ENCODE assay signal across 13 cellular contexts in the genomic region with DNA sequence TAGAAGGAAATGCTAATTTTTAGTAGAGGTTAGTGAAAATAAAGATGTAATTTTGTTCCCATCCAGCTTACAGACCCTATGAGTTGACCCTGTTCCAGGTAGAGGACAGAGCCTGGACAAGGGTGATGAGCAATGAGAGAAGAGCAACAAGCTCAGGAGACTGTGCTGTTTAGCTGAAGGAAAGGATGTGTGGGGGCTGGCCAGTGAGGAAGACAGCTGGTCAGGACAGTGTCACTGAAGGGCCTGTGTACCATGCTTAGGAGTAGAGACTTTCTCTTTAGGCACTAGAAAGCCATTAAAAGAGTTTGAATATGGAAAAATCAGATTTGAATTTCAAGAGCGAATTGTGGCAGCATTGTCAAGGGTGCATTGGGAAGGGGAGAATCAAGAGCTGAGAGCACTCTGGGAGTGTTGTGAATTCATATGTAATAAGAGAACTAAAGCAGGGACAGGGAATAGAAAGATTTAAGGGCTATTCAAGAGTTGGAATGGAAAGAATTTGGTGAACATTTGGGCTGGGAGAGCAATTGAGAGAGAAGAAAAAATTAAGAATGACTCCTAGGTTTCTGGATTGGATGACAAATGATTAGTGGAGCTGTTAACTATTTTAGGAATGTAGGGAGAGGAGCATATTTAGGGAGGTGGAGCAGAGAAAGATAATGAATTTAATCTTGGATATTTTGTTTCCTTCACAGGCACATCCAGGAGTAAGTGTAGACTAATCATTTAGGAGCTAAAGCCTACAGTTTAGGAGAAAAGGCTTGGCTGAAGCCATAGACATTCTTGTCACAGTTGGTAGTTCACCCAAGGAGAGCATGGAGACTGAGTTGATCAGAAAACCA. TPM values are rescaled to one million over a fixed set of nuclear protein-coding genes. Genes with fewer than 3 reads are reported as not detected.
DNase-seq lines count a peak whose midpoint lies in the region; ATAC-seq and TF ChIP-seq lines count a peak whose summit lies in the region.
"Had no signal": no experiment of that assay in that cellular context is flagged by ENCODE, and none has a peak within 500 bp of the region (broad histone marks: within the 10 kb centered on the region; RNA-seq: fewer than 3 reads in every experiment).

No MANE protein-coding gene starts in this region.

- POLR2A ChIA-PET in BJ (lab: Charles Lee) = interaction anchor here (0.6 to 0.8 kb wide), 2 partner anchors 24 to 729 kb away, joined by 3 to 6 read pairs; no protein-coding TSS in a partner anchor

- no peak for TF ChIP-seq CTCF in BJ (IDR thresholded peaks at IDR 0.05; ENCODE audit: insufficient read depth, low read depth, low read length)
- TF ChIP-seq CTCF in brain microvascular endothelial cell (IDR thresholded peaks at IDR 0.05; ENCODE audit: low read depth, low read length, missing control alignments) = no peak
- no peak for TF ChIP-seq CTCF in dorsolateral prefrontal cortex (IDR thresholded peaks at IDR 0.05 in 54 of 56, conservative IDR thresholded peaks at IDR 0.05 in 2 of 56; ENCODE audit: low read depth in 1 of 56, partially characterized antibody in 56 of 56)

- intact Hi-C loops in dorsolateral prefrontal cortex (cut with DNase I) = no loop called here

- H3K9me3 ChIP-seq in HUES48 (ENCODE audit: control insufficient read depth, insufficient read depth, low read length) (no peaks in the 10 kb centered on the region; the same call in 1 of the 2 replicates), mesenchymal stem cell (ENCODE audit: control insufficient read depth, low read length) (peaks cover 4% of the 10 kb centered on the region)

- no peak overlapping the region for H3K4me2 ChIP-seq in mesenchymal stem cell (ENCODE audit: low read length, poor library complexity, severe bottlenecking)

- no peak overlapping the region for H2BK5ac ChIP-seq in mesenchymal stem cell (ENCODE audit: low read depth, low read length, poor library complexity, severe bottlenecking)

- in situ Hi-C loops in brain microvascular endothelial cell (cut with HindIII; ENCODE audit: low pct_ligation_motif_present, low sequenced_read_pairs) = no loop called here

- H3K36me3 ChIP-seq in BJ (ENCODE audit: control insufficient read depth, insufficient read depth, low read length) (no peaks in the 10 kb centered on the region; the same call in 1 of the 2 replicates), HUES48 (ENCODE audit: control insufficient read depth, insufficient read depth, low read length) (peaks cover 17% of the 10 kb centered on the region), brain microvascular endothelial cell (replicated peaks) (peaks cover 7% of the 10 kb centered on the region), mesenchymal stem cell (ENCODE audit: control insufficient read depth in 1 of 2, insufficient read depth in 2 of 2, low read depth in 1 of 2, low read length in 2 of 2) (peaks cover 0 to 50% of the 10 kb centered on the region in 2 experiments)

- no peaks in the 10 kb centered on the region for H3K9me3 Mint-ChIP-seq in activated T-cell treated with anti-CD3 and anti-CD28 coated beads, Interleukin-2, amount 50 U/mL, for 24 hours

- H3K27ac Mint-ChIP-seq in activated T-cell treated with anti-CD3 and anti-CD28 coated beads, Interleukin-2, amount 50 U/mL, for 24 hours = no peak overlapping the region
- H3K27ac Mint-ChIP-seq: activated B cell treated with CpG ODN at 0.5 μM for 24 hours had no signal

- H3K18ac ChIP-seq in mesenchymal stem cell (ENCODE audit: low read depth in 1 of 2, low read length in 2 of 2) = peak overlapping the region in 1 of 2 experiments; percentile 19

- H3K4me3 Mint-ChIP-seq in activated T-cell treated with anti-CD3 and anti-CD28 coated beads, Interleukin-2, amount 50 U/mL, for 24 hours = no peak overlapping the region
- H3K4me3 Mint-ChIP-seq: activated B cell treated with CpG ODN at 0.5 μM for 24 hours had no signal

- H3K23ac ChIP-seq in mesenchymal stem cell (ENCODE audit: low read length in 2 of 2) = no peak overlapping the region

- peaks cover 3% of the 10 kb centered on the region for H3K4me1 Mint-ChIP-seq in activated T-cell treated with anti-CD3 and anti-CD28 coated beads, Interleukin-2, amount 50 U/mL, for 24 hours (ENCODE audit: low read depth)
- H3K4me1 Mint-ChIP-seq: activated B cell treated with CpG ODN at 0.5 μM for 24 hours had no signal

- H4K8ac ChIP-seq in mesenchymal stem cell (ENCODE audit: low read length) = no peak overlapping the region

- H3K27me3 ChIP-seq in BJ (ENCODE audit: control insufficient read depth, insufficient read depth, low read length) (no peaks in the 10 kb centered on the region), HUES48 (ENCODE audit: control insufficient read depth, insufficient read depth, low read length) (no peaks in the 10 kb centered on the region), brain microvascular endothelial cell (replicated peaks) (no peaks in the 10 kb centered on the region), mesenchymal stem cell (ENCODE audit: control insufficient read depth in 1 of 2, insufficient read depth in 1 of 2, low read length in 2 of 2) (no peaks in the 10 kb centered on the region), dorsolateral prefrontal cortex (no peaks in the 10 kb centered on the region)

- DNase-seq in BJ (ENCODE audit: low read depth) = peak; percentile 58
- no peak for DNase-seq in brain microvascular endothelial cell
- DNase-seq in mesenchymal stem cell = no peak
- DNase-seq in dorsolateral prefrontal cortex = no peak
- DNase-seq in NCI-H510A (lab: John Stamatoyannopoulos, UW) = no peak
- DNase-seq in activated T-cell treated with anti-CD3 and anti-CD28 coated beads, Interleukin-2, amount 50 U/mL, for 24 hours = no peak
- DNase-seq: activated B cell treated with CpG ODN at 0.5 μM for 24 hours; amygdala; effector memory CD4-positive, alpha-beta T cell; head of caudate nucleus; NCI-H1436 treated with DMSO at 0.1 percent for 48 hours had no signal

- no peak for ATAC-seq in HG03280 (IDR thresholded peaks at IDR 0.05; ENCODE audit: unreplicated experiment)

- H3K4me1 ChIP-seq in HUES48 (ENCODE audit: control insufficient read depth, insufficient read depth, low read length) (peaks cover 21% of the 10 kb centered on the region), mesenchymal stem cell (ENCODE audit: control insufficient read depth, insufficient read depth, low read depth, low read length) (peaks cover 3% of the 10 kb centered on the region)

- no peaks in the 10 kb centered on the region for H3K27me3 Mint-ChIP-seq in activated T-cell treated with anti-CD3 and anti-CD28 coated beads, Interleukin-2, amount 50 U/mL, for 24 hours
- H3K27me3 Mint-ChIP-seq: activated B cell treated with CpG ODN at 0.5 μM for 24 hours had no signal

- H2BK12ac ChIP-seq in mesenchymal stem cell (ENCODE audit: low read length in 2 of 2) = peak overlapping the region in 1 of 2 experiments; percentile 49

- no peak overlapping the region for H3K4me3 ChIP-seq in BJ (ENCODE audit: low read depth, low read length)
- no peak overlapping the region; the same call in 1 of the 2 replicates for H3K4me3 ChIP-seq in HUES48 (ENCODE audit: low read depth, low read length)
- H3K4me3 ChIP-seq in brain microvascular endothelial cell (ENCODE audit: low read depth, low read length) = no peak overlapping the region
- peak overlapping the region in 1 of 2 experiments; percentile 2 for H3K4me3 ChIP-seq in mesenchymal stem cell (ENCODE audit: insufficient read depth in 1 of 2, low read depth in 1 of 2, low read length in 2 of 2)
- no peak overlapping the region for H3K4me3 ChIP-seq in dorsolateral prefrontal cortex

- peaks cover 71% of the 10 kb centered on the region for H3K36me3 Mint-ChIP-seq in activated T-cell treated with anti-CD3 and anti-CD28 coated beads, Interleukin-2, amount 50 U/mL, for 24 hours (ENCODE audit: low read depth)

- CTCF ChIA-PET in BJ (lab: Yijun Ruan, JAX) = interaction anchor here (1.2 to 1.9 kb wide), 4 partner anchors 21 to 557 kb away, joined by 3 to 7 read pairs (median 5); no protein-coding TSS in a partner anchor

- H3K9ac ChIP-seq in HUES48 (ENCODE audit: low read depth, low read length) (no peak overlapping the region; the same call in 1 of the 2 replicates), mesenchymal stem cell (ENCODE audit: low read length) (peak overlapping the region; percentile 67)

- H4K91ac ChIP-seq in mesenchymal stem cell (ENCODE audit: low read length) = no peak overlapping the region

- H2BK15ac ChIP-seq in mesenchymal stem cell (ENCODE audit: low read depth, poor library complexity, severe bottlenecking) = no peak overlapping the region

- H3K79me1 ChIP-seq in mesenchymal stem cell (replicated peaks; ENCODE audit: low read length, poor library complexity, severe bottlenecking) = peaks cover 8% of the 10 kb centered on the region

- H3K27ac ChIP-seq in HUES48 (ENCODE audit: low read depth, low read length) = peak overlapping the region; percentile 60
- H3K27ac ChIP-seq in brain microvascular endothelial cell = peak overlapping the region; percentile 22
- peak overlapping the region; percentile 70 for H3K27ac ChIP-seq in mesenchymal stem cell (ENCODE audit: low read length, poor library complexity, severe bottlenecking)
- H3K27ac ChIP-seq in dorsolateral prefrontal cortex = no peak overlapping the region

- H3K14ac ChIP-seq in mesenchymal stem cell (ENCODE audit: low read length in 2 of 2) = no peak overlapping the region

- WGBS in mesenchymal stem cell = 92% methylated on average over 1 of the region's 1 CpG

- H2AFZ ChIP-seq in mesenchymal stem cell (ENCODE audit: low read depth, low read length) = no peak overlapping the region

- H2BK120ac ChIP-seq in mesenchymal stem cell (ENCODE audit: low read depth, low read length) = no peak overlapping the region

- no peak overlapping the region for H3K4ac ChIP-seq in mesenchymal stem cell (ENCODE audit: low read depth in 1 of 2, low read length in 2 of 2)

- H2AK5ac ChIP-seq in mesenchymal stem cell (ENCODE audit: low read length, severe bottlenecking) = no peak overlapping the region

RNA-seq across cellular contexts. Expression of a gene that starts 23.3 kb away (rescaled TPM):
- polyA plus RNA-seq in BJ (2011; rRNA removed) = 25.7 and 30.8 TPM in 2 replicates
- 28.5 and 37.1 TPM in 2 replicates for polyA minus RNA-seq in BJ (2011; rRNA and poly(A)+ RNA removed)
- 15.8 TPM for polyA plus RNA-seq in mesenchymal stem cell (2013, experiment 1 of 2)
- 15.6 TPM for polyA plus RNA-seq in mesenchymal stem cell (2013, experiment 2 of 2)
- total RNA-seq in dorsolateral prefrontal cortex = 10 to 100 TPM; 11.7 to 24.9 (median 16.3) TPM

RNA-seq across cellular contexts. Expression of a gene that starts 32.9 kb away (rescaled TPM):
- 30.0 and 36.2 TPM in 2 replicates for polyA plus RNA-seq in BJ (2011; rRNA removed)
- 31.5 and 37.7 TPM in 2 replicates for polyA minus RNA-seq in BJ (2011; rRNA and poly(A)+ RNA removed)
- 19.5 TPM for polyA plus RNA-seq in mesenchymal stem cell (2013, experiment 1 of 2)
- polyA plus RNA-seq in mesenchymal stem cell (2013, experiment 2 of 2) = 19.9 TPM
- 10 to 100 TPM; 36.3 to 88.4 (median 59.5) TPM for total RNA-seq in dorsolateral prefrontal cortex

Comparison
In these comparisons a context has a peak if more than half of its experiments do, and no peak if none do; other contexts are left out.
1. H3K27ac ChIP-seq: peak in HUES48 (single experiment), brain microvascular endothelial cell (single experiment) and mesenchymal stem cell (single experiment); none in dorsolateral prefrontal cortex (0 of 59).